Comparison of ENCODE assay signal across 18 cellular contexts in genomic region chr7:158315881-158316280, GRCh38.
DNase-seq lines count a peak whose midpoint lies in the region; ATAC-seq and TF ChIP-seq lines count a peak whose summit lies in the region.
"Had no signal": no experiment of that assay in that cellular context is flagged by ENCODE, and none has a peak within 500 bp of the region (broad histone marks: within the 10 kb centered on the region; RNA-seq: fewer than 3 reads in every experiment).

No MANE protein-coding gene starts in this region.

- H3K4me1 ChIP-seq in left ventricle myocardium inferior (peaks cover 4% of the 10 kb centered on the region), osteoblast (ENCODE audit: insufficient read depth, low read length) (no peaks in the 10 kb centered on the region)
- H3K4me1 ChIP-seq: A549, HAP-1 had no signal

- H3K4me3 ChIP-seq in left ventricle myocardium inferior (no peak overlapping the region), osteoblast (ENCODE audit: insufficient read depth, low read length) (no peak overlapping the region)
- H3K4me3 ChIP-seq: A549, BLaER1, GM23248, HAP-1 had no signal

- H3K4me3 Mint-ChIP-seq in endothelial cell (ENCODE audit: unreplicated experiment) = no peak overlapping the region
- H3K4me3 Mint-ChIP-seq: CD14-positive monocyte; CD4-positive, alpha-beta memory T cell had no signal

- no peak overlapping the region for H2AFZ ChIP-seq in osteoblast (ENCODE audit: low read length)
- H2AFZ ChIP-seq: GM23248 had no signal

- TF ChIP-seq CTCF in left ventricle myocardium inferior (IDR thresholded peaks at IDR 0.05; ENCODE audit: borderline replicate concordance) (no peak), endothelial cell (IDR thresholded peaks at IDR 0.05; ENCODE audit: unreplicated experiment) (no peak), osteoblast (IDR thresholded peaks at IDR 0.05; ENCODE audit: extremely low read depth, low read depth, low read length) (no peak)

- no peak for ATAC-seq in HG03159 (IDR thresholded peaks at IDR 0.05; ENCODE audit: unreplicated experiment)
- ATAC-seq: A549 had no signal

- intact Hi-C loops in cardiac septum (cut with DNase I) = no loop called here
- intact Hi-C loops in left ventricle myocardium inferior (cut with micrococcal nuclease) = no loop called here

- H3K9me3 ChIP-seq in left ventricle myocardium inferior (replicated peaks) (no peaks in the 10 kb centered on the region), osteoblast (ENCODE audit: low read depth, low read length) (peaks cover 3% of the 10 kb centered on the region)
- H3K9me3 ChIP-seq: HAP-1 had no signal

- H3K27me3 ChIP-seq in left ventricle myocardium inferior (ENCODE audit: low read depth) (peaks cover 49% of the 10 kb centered on the region), osteoblast (ENCODE audit: insufficient read depth, low read length) (no peaks in the 10 kb centered on the region)
- H3K27me3 ChIP-seq: BLaER1 had no signal

- peaks cover 27% of the 10 kb centered on the region for H3K36me3 Mint-ChIP-seq in endothelial cell (ENCODE audit: low read depth, unreplicated experiment)
- H3K36me3 Mint-ChIP-seq: CD14-positive monocyte; CD4-positive, alpha-beta memory T cell had no signal

- H4K20me1 ChIP-seq in osteoblast (ENCODE audit: insufficient read depth, low read length) = no peaks in the 10 kb centered on the region
- H4K20me1 ChIP-seq: BLaER1 had no signal

- H3K9me3 Mint-ChIP-seq in endothelial cell (ENCODE audit: unreplicated experiment) = peaks cover 52% of the 10 kb centered on the region

- H3K4me1 Mint-ChIP-seq in endothelial cell (ENCODE audit: unreplicated experiment) = no peaks in the 10 kb centered on the region
- H3K4me1 Mint-ChIP-seq: CD14-positive monocyte had no signal

- no peak overlapping the region for H3K4me2 ChIP-seq in osteoblast (ENCODE audit: insufficient read depth, low read length)
- H3K4me2 ChIP-seq: A549, BLaER1 had no signal

- H3K79me2 ChIP-seq in osteoblast (ENCODE audit: insufficient read depth, low read length) = no peaks in the 10 kb centered on the region

- H3K36me3 ChIP-seq in left ventricle myocardium inferior (no peaks in the 10 kb centered on the region), osteoblast (ENCODE audit: insufficient read depth, low read length) (no peaks in the 10 kb centered on the region)
- H3K36me3 ChIP-seq: HAP-1 had no signal

- H3K27ac ChIP-seq in left ventricle myocardium inferior (replicated peaks) (no peak overlapping the region), osteoblast (ENCODE audit: low read depth, low read length) (no peak overlapping the region)
- H3K27ac ChIP-seq: 22Rv1, A549, GM23248, HL-60 had no signal

- peak overlapping the region; percentile 31 for H3K27ac Mint-ChIP-seq in endothelial cell (ENCODE audit: unreplicated experiment)
- H3K27ac Mint-ChIP-seq: CD4-positive, alpha-beta memory T cell had no signal

- peaks cover 28% of the 10 kb centered on the region for H3K27me3 Mint-ChIP-seq in endothelial cell (ENCODE audit: unreplicated experiment)

- DNase-seq in cardiac septum (ENCODE audit: low spot score) = peak; percentile 50
- no peak for DNase-seq in left ventricle myocardium inferior
- DNase-seq in endothelial cell (ENCODE audit: low spot score) = no peak
- peak; percentile 58 for DNase-seq in osteoblast (ENCODE audit: insufficient read length, low spot score, missing footprints)
- no peak for DNase-seq in NOMO-1 (lab: John Stamatoyannopoulos, UW; ENCODE audit: unreplicated experiment in 2 of 2)
- DNase-seq in NCI-H2081 (lab: John Stamatoyannopoulos, UW) = no peak
- DNase-seq: CD4-positive, alpha-beta memory T cell; DMS153; DMS79; GDM1; GM23248 had no signal

Comparison
In these comparisons a context has a peak if more than half of its experiments do, and no peak if none do; other contexts are left out.
1. DNase-seq: peak in cardiac septum (single experiment) and osteoblast (single experiment); none in left ventricle myocardium inferior (single experiment), endothelial cell (single experiment), NOMO-1 (0 of 2) and NCI-H2081 (0 of 2).